ENCODE assay signal across 3 cellular contexts in the genomic region with DNA sequence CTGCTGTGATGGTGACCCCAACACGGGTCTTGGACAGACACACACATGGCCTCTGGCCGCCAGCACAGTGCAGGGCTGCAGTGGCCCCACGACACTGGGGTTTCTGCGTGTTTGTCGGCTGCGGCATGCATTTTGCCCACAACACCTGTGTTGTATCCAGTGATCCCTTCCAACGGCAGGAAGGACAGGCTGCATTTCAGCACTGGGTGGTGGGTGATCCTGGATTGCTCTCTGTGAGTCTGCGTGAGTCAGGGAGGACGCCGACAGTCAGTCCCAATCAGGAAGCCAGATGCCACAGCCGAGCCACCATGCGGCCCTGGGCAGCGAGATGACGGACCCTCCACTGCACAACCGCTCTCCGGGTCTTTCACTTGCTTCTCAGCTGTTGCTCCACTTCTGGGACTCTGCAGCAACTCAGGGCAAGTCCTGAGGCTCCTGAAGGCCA.
TF ChIP-seq lines count a peak whose summit lies in the region.

No MANE protein-coding gene starts in this region.

TF ChIP-seq in HepG2, 621 proteins besides CTCF, POLR2A, EP300 and RAD21:
- TF ChIP-seq, protein P1, sequence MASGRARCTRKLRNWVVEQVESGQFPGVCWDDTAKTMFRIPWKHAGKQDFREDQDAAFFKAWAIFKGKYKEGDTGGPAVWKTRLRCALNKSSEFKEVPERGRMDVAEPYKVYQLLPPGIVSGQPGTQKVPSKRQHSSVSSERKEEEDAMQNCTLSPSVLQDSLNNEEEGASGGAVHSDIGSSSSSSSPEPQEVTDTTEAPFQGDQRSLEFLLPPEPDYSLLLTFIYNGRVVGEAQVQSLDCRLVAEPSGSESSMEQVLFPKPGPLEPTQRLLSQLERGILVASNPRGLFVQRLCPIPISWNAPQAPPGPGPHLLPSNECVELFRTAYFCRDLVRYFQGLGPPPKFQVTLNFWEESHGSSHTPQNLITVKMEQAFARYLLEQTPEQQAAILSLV (CRISPR knock-in tag; IDR thresholded peaks at IDR 0.05; ENCODE audit: borderline replicate concordance), result no peak
- TF ChIP-seq, protein P2, sequence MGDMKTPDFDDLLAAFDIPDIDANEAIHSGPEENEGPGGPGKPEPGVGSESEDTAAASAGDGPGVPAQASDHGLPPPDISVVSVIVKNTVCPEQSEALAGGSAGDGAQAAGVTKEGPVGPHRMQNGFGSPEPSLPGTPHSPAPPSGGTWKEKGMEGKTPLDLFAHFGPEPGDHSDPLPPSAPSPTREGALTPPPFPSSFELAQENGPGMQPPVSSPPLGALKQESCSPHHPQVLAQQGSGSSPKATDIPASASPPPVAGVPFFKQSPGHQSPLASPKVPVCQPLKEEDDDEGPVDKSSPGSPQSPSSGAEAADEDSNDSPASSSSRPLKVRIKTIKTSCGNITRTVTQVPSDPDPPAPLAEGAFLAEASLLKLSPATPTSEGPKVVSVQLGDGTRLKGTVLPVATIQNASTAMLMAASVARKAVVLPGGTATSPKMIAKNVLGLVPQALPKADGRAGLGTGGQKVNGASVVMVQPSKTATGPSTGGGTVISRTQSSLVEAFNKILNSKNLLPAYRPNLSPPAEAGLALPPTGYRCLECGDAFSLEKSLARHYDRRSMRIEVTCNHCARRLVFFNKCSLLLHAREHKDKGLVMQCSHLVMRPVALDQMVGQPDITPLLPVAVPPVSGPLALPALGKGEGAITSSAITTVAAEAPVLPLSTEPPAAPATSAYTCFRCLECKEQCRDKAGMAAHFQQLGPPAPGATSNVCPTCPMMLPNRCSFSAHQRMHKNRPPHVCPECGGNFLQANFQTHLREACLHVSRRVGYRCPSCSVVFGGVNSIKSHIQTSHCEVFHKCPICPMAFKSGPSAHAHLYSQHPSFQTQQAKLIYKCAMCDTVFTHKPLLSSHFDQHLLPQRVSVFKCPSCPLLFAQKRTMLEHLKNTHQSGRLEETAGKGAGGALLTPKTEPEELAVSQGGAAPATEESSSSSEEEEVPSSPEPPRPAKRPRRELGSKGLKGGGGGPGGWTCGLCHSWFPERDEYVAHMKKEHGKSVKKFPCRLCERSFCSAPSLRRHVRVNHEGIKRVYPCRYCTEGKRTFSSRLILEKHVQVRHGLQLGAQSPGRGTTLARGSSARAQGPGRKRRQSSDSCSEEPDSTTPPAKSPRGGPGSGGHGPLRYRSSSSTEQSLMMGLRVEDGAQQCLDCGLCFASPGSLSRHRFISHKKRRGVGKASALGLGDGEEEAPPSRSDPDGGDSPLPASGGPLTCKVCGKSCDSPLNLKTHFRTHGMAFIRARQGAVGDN (CRISPR knock-in tag; IDR thresholded peaks at IDR 0.05), result no peak; the same call in 1 of the 2 replicates
- TF ChIP-seq KLF15 (CRISPR knock-in tag; IDR thresholded peaks at IDR 0.05; ENCODE audit: borderline replicate concordance), result no peak

TF ChIP-seq in H1, 55 proteins besides CTCF, POLR2A, EP300 and RAD21:
- no peak for TF ChIP-seq TBP (IDR thresholded peaks at IDR 0.05; ENCODE audit: low read depth, low read length)
- TF ChIP-seq, protein P3, sequence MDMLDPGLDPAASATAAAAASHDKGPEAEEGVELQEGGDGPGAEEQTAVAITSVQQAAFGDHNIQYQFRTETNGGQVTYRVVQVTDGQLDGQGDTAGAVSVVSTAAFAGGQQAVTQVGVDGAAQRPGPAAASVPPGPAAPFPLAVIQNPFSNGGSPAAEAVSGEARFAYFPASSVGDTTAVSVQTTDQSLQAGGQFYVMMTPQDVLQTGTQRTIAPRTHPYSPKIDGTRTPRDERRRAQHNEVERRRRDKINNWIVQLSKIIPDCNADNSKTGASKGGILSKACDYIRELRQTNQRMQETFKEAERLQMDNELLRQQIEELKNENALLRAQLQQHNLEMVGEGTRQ (IDR thresholded peaks at IDR 0.05; ENCODE audit: low read length), result no peak
- no peak for TF ChIP-seq ATF2 (IDR thresholded peaks at IDR 0.05; ENCODE audit: low read length)
- no peak for TF ChIP-seq PHF8 (conservative IDR thresholded peaks at IDR 0.05; ENCODE audit: low read depth, low read length)
- no peak for TF ChIP-seq GTF2F1 (IDR thresholded peaks at IDR 0.05; ENCODE audit: borderline replicate concordance, low read depth, low read length)
- no peak for TF ChIP-seq FOSL1 (IDR thresholded peaks at IDR 0.05; ENCODE audit: insufficient read depth, low read depth, low read length)
- TF ChIP-seq CREB1 (IDR thresholded peaks at IDR 0.05), result no peak
- no peak for TF ChIP-seq RFX5 (IDR thresholded peaks at IDR 0.05; ENCODE audit: borderline replicate concordance, low read depth, low read length)
- TF ChIP-seq EZH2 (IDR thresholded peaks at IDR 0.05; ENCODE audit: low read depth, low read length, severe bottlenecking), result no peak
- no peak for TF ChIP-seq NANOG (IDR thresholded peaks at IDR 0.05; ENCODE audit: insufficient read depth, low read depth, low read length, poor library complexity, severe bottlenecking)
- TF ChIP-seq TEAD4 (IDR thresholded peaks at IDR 0.05; ENCODE audit: low read depth, low read length), result no peak
- no peak for TF ChIP-seq SUZ12 (IDR thresholded peaks at IDR 0.05; ENCODE audit: low read length)

TF ChIP-seq in neural cell, 6 proteins besides CTCF, POLR2A, EP300 and RAD21:
- TF ChIP-seq REST (IDR thresholded peaks at IDR 0.05; ENCODE audit: borderline replicate concordance) (no peak), EZH2 (IDR thresholded peaks at IDR 0.05; ENCODE audit: borderline replicate concordance, insufficient read depth, low read length, poor library complexity, severe bottlenecking) (no peak), POLR2AphosphoS5 (IDR thresholded peaks at IDR 0.05) (no peak), SMC3 (conservative IDR thresholded peaks at IDR 0.05; ENCODE audit: poor library complexity) (no peak), MXI1 (conservative IDR thresholded peaks at IDR 0.05; ENCODE audit: poor library complexity, severe bottlenecking) (no peak), TAF1 (IDR thresholded peaks at IDR 0.05; ENCODE audit: low read depth) (no peak)
